ENCODE assay signal across 1 cellular context in genomic region chr3:48232734-48233133, GRCh38.
TF ChIP-seq lines count a peak whose summit lies in the region.

No MANE protein-coding gene starts in this region.

TF ChIP-seq in endothelial cell of umbilical vein, 7 proteins besides CTCF, POLR2A, EP300 and RAD21 (continued from another document):
- no peak for TF ChIP-seq MAX (IDR thresholded peaks at IDR 0.05; ENCODE audit: insufficient read depth, insufficient read length)
